In the genomic region with DNA sequence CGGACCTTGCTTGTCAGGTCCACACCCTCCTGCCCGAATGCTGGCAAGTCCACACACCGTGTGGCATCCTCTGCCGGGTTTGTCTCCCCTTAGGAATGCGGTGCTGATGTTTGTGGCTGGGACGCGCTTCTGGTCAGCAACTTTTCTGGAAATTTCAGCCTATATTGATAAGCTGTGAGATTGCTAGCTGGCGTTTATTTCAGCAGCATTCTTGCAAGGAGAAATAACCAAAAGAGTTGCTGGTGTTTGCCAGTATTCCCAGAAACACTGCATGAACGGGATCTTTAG, we compare ENCODE assay signal across 8 cellular contexts. TPM values are rescaled to one million over a fixed set of nuclear protein-coding genes. Genes with fewer than 3 reads are reported as not detected.
DNase-seq lines count a peak whose midpoint lies in the region; ATAC-seq and TF ChIP-seq lines count a peak whose summit lies in the region.

No MANE protein-coding gene starts in this region.

- H3K4me1 Mint-ChIP-seq in chondrocyte (ENCODE audit: low read depth): peaks cover 35% of the 10 kb centered on the region

- DNase-seq in NCI-H226 (peak; percentile 48), chondrocyte (ENCODE audit: low spot score) (no peak), lower lobe of right lung (no peak), upper lobe of left lung (peak in 1 of 2 donors; percentile 73), GM13976 (ENCODE audit: low spot score) (no peak), NCI-H748 (lab: John Stamatoyannopoulos, UW; ENCODE audit: unreplicated experiment) (no peak)

- TF ChIP-seq POLR2A in upper lobe of left lung (IDR thresholded peaks at IDR 0.05): no peak

- H3K4me3 ChIP-seq in lower lobe of right lung (peak overlapping the region; percentile 79), upper lobe of left lung (peak overlapping the region; percentile 76 to 95 (median 90))

- WGBS in upper lobe of left lung, 2 donors: 0 to 1% methylated on average over 6 to 8 of the region's 9 CpGs

- H3K36me3 Mint-ChIP-seq in chondrocyte (ENCODE audit: low read depth): peaks cover under 1% of the 10 kb centered on the region

- H3K27me3 ChIP-seq in lower lobe of right lung (ENCODE audit: low read depth): no peaks in the 10 kb centered on the region
- H3K27me3 ChIP-seq in upper lobe of left lung: no peaks in the 10 kb centered on the region

- H3K4me1 ChIP-seq in lower lobe of right lung (peaks cover 45% of the 10 kb centered on the region), upper lobe of left lung (peaks cover 17 to 46% (median 30%) of the 10 kb centered on the region in 4 donors)

- H3K36me3 ChIP-seq in lower lobe of right lung (peaks cover 26% of the 10 kb centered on the region), upper lobe of left lung (peaks cover 0 to 11% (median 4%) of the 10 kb centered on the region in 4 donors)

- peak overlapping the region; percentile 99 for H3K27ac Mint-ChIP-seq in chondrocyte (ENCODE audit: unreplicated experiment)

- no peak for TF ChIP-seq EP300 in upper lobe of left lung (IDR thresholded peaks at IDR 0.05)

- H3K27me3 Mint-ChIP-seq in chondrocyte (ENCODE audit: low read depth): no peaks in the 10 kb centered on the region

- peak overlapping the region; percentile 98 for H3K4me3 Mint-ChIP-seq in chondrocyte (ENCODE audit: unreplicated experiment)

- H3K9me3 ChIP-seq in lower lobe of right lung (no peaks in the 10 kb centered on the region), upper lobe of left lung (no peaks in the 10 kb centered on the region)

- peak; percentile 30 for ATAC-seq in GM19463 (IDR thresholded peaks at IDR 0.05; ENCODE audit: unreplicated experiment)
- ATAC-seq in lower lobe of right lung: no peak
- ATAC-seq in upper lobe of left lung (ENCODE audit: low FRiP score in 2 of 2): peak in 1 of 2 donors; percentile 87
- no peak for ATAC-seq in GM21576 (IDR thresholded peaks at IDR 0.05; ENCODE audit: unreplicated experiment)

- H3K9me3 Mint-ChIP-seq in chondrocyte (ENCODE audit: low read depth): no peaks in the 10 kb centered on the region

- intact Hi-C loops in lower lobe of right lung (cut with DNase I): no loop called here

- TF ChIP-seq CTCF in chondrocyte (IDR thresholded peaks at IDR 0.05) (no peak), lower lobe of right lung (IDR thresholded peaks at IDR 0.05) (no peak), upper lobe of left lung (IDR thresholded peaks at IDR 0.05) (no peak), GM13976 (IDR thresholded peaks at IDR 0.05; ENCODE audit: borderline replicate concordance, control extremely low read depth, extremely low read depth, insufficient read depth, missing control alignments) (no peak)

- in situ Hi-C loops in GM13976 (cut with MboI; ENCODE audit: low sequenced_read_pairs, unreplicated experiment): loop anchor here (10.0 kb wide), 1 partner anchor 266 kb away; a partner anchor contains a TSS

- H3K27ac ChIP-seq in lower lobe of right lung (peak overlapping the region; percentile 93), upper lobe of left lung (peak overlapping the region; percentile 94 to 97 (median 95))

RNA-seq across cellular contexts. Expression of a gene that starts 0.6 kb away (rescaled TPM):
- 20.8 to 25.6 TPM (median 24.2 TPM) in 3 replicates for total RNA-seq in chondrocyte
- total RNA-seq in lower lobe of right lung: 53.4 TPM
- total RNA-seq in upper lobe of left lung: 10 to 100 TPM; 27.2 to 71.7 (median 35.3) TPM

RNA-seq across cellular contexts. Expression of a gene that starts 0.7 kb away (rescaled TPM):
- total RNA-seq in chondrocyte (18.2 to 26.0 TPM (median 23.6 TPM) in 3 replicates), lower lobe of right lung (73.9 TPM), upper lobe of left lung (10 to 100 TPM; 16.1 to 56.9 (median 40.3) TPM)

RNA-seq across cellular contexts. Expression of a gene that starts 59.8 kb away (rescaled TPM):
- total RNA-seq in chondrocyte (0.25 TPM in 1 of 3 replicates, not detected in the others), lower lobe of right lung (113 TPM), upper lobe of left lung (100 to 1,000 TPM in 1 of 6 donors, 10 to 100 TPM in 5; 44.4 to 154 (median 64.8) TPM)

Comparison
In these comparisons a context has a peak if more than half of its experiments do, and no peak if none do; other contexts are left out.
1. RNA of a gene that starts 59.8 kb away (total RNA-seq): 113 TPM in lower lobe of right lung (single experiment) and 44.4 to 154 TPM in upper lobe of left lung; 0.25 TPM in chondrocyte; every median in the first group is over 10 times any median in the second.